ENCODE assay signal across 1 cellular context in the genomic region with DNA sequence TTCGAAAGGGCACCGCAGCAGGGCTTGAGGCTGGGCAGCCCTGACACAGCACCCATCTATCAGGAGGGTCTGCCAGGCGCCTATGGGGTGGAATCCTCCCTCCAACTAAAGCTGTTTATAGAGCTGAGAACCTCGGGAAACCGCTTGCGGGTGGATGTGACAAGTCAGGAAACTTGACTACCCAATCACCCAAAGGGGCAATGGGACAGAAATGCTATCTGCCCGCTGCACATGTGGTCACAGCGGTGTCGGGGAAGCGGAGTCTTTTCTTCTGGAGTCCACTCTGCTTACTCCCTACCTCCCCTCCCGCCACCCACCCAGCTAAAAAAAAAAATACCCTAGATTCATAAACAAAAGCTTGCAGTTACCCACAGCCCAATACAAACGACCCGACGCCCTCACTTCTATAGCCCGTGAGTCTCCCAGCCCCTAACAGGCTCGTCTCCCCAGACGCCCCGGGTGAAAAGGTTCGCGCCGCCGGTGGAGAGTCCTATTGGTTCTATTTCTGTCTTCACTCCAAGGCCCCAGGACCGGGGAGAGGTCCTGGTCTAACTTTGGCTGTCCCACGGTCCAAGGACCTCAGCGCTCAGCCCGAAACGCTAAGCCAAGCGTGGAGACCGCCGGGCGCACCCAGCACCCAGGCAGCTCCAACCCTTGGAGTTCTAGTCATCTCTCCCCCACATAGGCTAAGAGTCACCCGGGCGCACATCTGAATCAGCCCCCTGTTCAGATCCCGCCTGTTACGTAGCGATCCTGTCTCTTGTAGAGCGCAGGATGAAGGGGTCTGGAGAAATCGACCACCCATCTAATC.
TF ChIP-seq lines count a peak whose summit lies in the region.

No MANE protein-coding gene starts in this region.

TF ChIP-seq in WTC11, 78 proteins besides CTCF, POLR2A, EP300 and RAD21 (continued from another document):
- TF ChIP-seq, protein P1, sequence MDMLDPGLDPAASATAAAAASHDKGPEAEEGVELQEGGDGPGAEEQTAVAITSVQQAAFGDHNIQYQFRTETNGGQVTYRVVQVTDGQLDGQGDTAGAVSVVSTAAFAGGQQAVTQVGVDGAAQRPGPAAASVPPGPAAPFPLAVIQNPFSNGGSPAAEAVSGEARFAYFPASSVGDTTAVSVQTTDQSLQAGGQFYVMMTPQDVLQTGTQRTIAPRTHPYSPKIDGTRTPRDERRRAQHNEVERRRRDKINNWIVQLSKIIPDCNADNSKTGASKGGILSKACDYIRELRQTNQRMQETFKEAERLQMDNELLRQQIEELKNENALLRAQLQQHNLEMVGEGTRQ (CRISPR knock-in tag; IDR thresholded peaks at IDR 0.05): no peak
- TF ChIP-seq, protein P2, sequence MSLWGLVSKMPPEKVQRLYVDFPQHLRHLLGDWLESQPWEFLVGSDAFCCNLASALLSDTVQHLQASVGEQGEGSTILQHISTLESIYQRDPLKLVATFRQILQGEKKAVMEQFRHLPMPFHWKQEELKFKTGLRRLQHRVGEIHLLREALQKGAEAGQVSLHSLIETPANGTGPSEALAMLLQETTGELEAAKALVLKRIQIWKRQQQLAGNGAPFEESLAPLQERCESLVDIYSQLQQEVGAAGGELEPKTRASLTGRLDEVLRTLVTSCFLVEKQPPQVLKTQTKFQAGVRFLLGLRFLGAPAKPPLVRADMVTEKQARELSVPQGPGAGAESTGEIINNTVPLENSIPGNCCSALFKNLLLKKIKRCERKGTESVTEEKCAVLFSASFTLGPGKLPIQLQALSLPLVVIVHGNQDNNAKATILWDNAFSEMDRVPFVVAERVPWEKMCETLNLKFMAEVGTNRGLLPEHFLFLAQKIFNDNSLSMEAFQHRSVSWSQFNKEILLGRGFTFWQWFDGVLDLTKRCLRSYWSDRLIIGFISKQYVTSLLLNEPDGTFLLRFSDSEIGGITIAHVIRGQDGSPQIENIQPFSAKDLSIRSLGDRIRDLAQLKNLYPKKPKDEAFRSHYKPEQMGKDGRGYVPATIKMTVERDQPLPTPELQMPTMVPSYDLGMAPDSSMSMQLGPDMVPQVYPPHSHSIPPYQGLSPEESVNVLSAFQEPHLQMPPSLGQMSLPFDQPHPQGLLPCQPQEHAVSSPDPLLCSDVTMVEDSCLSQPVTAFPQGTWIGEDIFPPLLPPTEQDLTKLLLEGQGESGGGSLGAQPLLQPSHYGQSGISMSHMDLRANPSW (CRISPR knock-in tag; conservative IDR thresholded peaks at IDR 0.05; ENCODE audit: low read depth): no peak
- TF ChIP-seq, protein P3, sequence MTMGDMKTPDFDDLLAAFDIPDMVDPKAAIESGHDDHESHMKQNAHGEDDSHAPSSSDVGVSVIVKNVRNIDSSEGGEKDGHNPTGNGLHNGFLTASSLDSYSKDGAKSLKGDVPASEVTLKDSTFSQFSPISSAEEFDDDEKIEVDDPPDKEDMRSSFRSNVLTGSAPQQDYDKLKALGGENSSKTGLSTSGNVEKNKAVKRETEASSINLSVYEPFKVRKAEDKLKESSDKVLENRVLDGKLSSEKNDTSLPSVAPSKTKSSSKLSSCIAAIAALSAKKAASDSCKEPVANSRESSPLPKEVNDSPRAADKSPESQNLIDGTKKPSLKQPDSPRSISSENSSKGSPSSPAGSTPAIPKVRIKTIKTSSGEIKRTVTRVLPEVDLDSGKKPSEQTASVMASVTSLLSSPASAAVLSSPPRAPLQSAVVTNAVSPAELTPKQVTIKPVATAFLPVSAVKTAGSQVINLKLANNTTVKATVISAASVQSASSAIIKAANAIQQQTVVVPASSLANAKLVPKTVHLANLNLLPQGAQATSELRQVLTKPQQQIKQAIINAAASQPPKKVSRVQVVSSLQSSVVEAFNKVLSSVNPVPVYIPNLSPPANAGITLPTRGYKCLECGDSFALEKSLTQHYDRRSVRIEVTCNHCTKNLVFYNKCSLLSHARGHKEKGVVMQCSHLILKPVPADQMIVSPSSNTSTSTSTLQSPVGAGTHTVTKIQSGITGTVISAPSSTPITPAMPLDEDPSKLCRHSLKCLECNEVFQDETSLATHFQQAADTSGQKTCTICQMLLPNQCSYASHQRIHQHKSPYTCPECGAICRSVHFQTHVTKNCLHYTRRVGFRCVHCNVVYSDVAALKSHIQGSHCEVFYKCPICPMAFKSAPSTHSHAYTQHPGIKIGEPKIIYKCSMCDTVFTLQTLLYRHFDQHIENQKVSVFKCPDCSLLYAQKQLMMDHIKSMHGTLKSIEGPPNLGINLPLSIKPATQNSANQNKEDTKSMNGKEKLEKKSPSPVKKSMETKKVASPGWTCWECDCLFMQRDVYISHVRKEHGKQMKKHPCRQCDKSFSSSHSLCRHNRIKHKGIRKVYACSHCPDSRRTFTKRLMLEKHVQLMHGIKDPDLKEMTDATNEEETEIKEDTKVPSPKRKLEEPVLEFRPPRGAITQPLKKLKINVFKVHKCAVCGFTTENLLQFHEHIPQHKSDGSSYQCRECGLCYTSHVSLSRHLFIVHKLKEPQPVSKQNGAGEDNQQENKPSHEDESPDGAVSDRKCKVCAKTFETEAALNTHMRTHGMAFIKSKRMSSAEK (CRISPR knock-in tag; IDR thresholded peaks at IDR 0.05; ENCODE audit: borderline replicate concordance): no peak
- TF ChIP-seq TP53 (CRISPR knock-in tag; IDR thresholded peaks at IDR 0.05): no peak
TF ChIP-seq in WTC11: peak in this region for 0.
